29 cellular contexts compared by ENCODE assay signal in genomic region chr4:45954280-45954679, GRCh38.
"Had no signal": no experiment of that assay in that cellular context is flagged by ENCODE, and none has a peak within 500 bp of the region (broad histone marks: within the 10 kb centered on the region; RNA-seq: fewer than 3 reads in every experiment).

No MANE protein-coding gene starts in this region.

- DNase-seq: natural killer cell; occipital lobe; ovary; posterior cingulate gyrus; psoas muscle; right cardiac atrium; right lobe of liver; sigmoid colon; small intestine; stimulated activated CD4-positive, alpha-beta T cell treated with anti-CD3 and anti-CD28 coated beads, Interleukin-15, amount 100 ng/mL, for 24 hours; stimulated activated CD4-positive, alpha-beta T cell treated with anti-CD3 and anti-CD28 coated beads, Interleukin-2, amount 100 ng/mL, for 24 hours; stimulated activated CD4-positive, alpha-beta T cell treated with anti-CD3 and anti-CD28 coated beads, Interleukin-2, amount 100 ng/mL, for 48 hours; stimulated activated CD4-positive, alpha-beta T cell treated with anti-CD3 and anti-CD28 coated beads, Interleukin-4, amount 100 ng/mL, for 24 hours; stimulated activated naive B cell treated with anti-CD40 and anti-IgM and Interleukin-4, amounts not matched to agents 10 μg/mL and 1 μg/mL and 100 μg/mL, for 72 hours; stimulated activated naive CD4-positive, alpha-beta T cell treated with Interleukin-2 at 50 U/mL for 16 hours; stomach; thyroid gland; trophoblast cell; upper lobe of left lung had no signal

- H3K9me3 Mint-ChIP-seq: nephron, neural progenitor cell had no signal

- H3K36me3 Mint-ChIP-seq: neural progenitor cell; stimulated activated effector memory CD8-positive, alpha-beta T cell treated with anti-CD3 and anti-CD28 coated beads, Interleukin-12 subunit alpha, Interleukin-12 subunit beta, amount 100 ng/mL, for 72 hours; stimulated activated naive B cell treated with anti-CD40 and anti-IgM and Interleukin-4, amounts not matched to agents 10 μg/mL and 1 μg/mL and 100 μg/mL, for 72 hours had no signal

- H3K9ac ChIP-seq: neural progenitor cell, parathyroid adenoma had no signal

- H3K4me3 Mint-ChIP-seq: natural killer cell; nephron; neural progenitor cell; stimulated activated effector memory CD8-positive, alpha-beta T cell treated with anti-CD3 and anti-CD28 coated beads, Interleukin-12 subunit alpha, Interleukin-12 subunit beta, amount 100 ng/mL, for 72 hours; stimulated activated naive B cell treated with anti-CD40 and anti-IgM and Interleukin-4, amounts not matched to agents 10 μg/mL and 1 μg/mL and 100 μg/mL, for 72 hours; stimulated activated naive CD8-positive, alpha-beta T cell treated with anti-CD3 and anti-CD28 coated beads, Interleukin-15, Interleukin-2, amounts not matched to agents 100 ng/mL and 50 ng/mL, for 24 hours had no signal

- H3K27ac Mint-ChIP-seq: natural killer cell; nephron; neural progenitor cell; progenitor cell of endocrine pancreas; stimulated activated effector memory CD8-positive, alpha-beta T cell treated with anti-CD3 and anti-CD28 coated beads, Interleukin-12 subunit alpha, Interleukin-12 subunit beta, amount 100 ng/mL, for 72 hours; stimulated activated naive B cell treated with anti-CD40 and anti-IgM and Interleukin-4, amounts not matched to agents 10 μg/mL and 1 μg/mL and 100 μg/mL, for 72 hours; stimulated activated naive CD8-positive, alpha-beta T cell treated with anti-CD3 and anti-CD28 coated beads, Interleukin-15, Interleukin-2, amounts not matched to agents 100 ng/mL and 50 ng/mL, for 24 hours had no signal

- H3K79me2 ChIP-seq: parathyroid adenoma had no signal

- ATAC-seq: natural killer cell; psoas muscle; right cardiac atrium; right lobe of liver; stimulated activated effector memory CD8-positive, alpha-beta T cell treated with anti-CD3 and anti-CD28 coated beads, Interleukin-12 subunit alpha, Interleukin-12 subunit beta, amount 100 ng/mL, for 72 hours; stimulated activated naive B cell treated with anti-CD40 and anti-IgM and Interleukin-4, amounts not matched to agents 10 μg/mL and 1 μg/mL and 100 μg/mL, for 72 hours had no signal

- H3K9me3 ChIP-seq: ovary, psoas muscle, right lobe of liver, sigmoid colon, stomach, thoracic aorta, thyroid gland, tibial nerve, upper lobe of left lung, vagina had no signal

- H3K4me2 ChIP-seq: neural progenitor cell had no signal

- FAIRE-seq: small intestine, urothelium cell line had no signal

- H3K27me3 ChIP-seq: neural progenitor cell, ovary, right lobe of liver, sigmoid colon, stomach, thyroid gland, tibial nerve, upper lobe of left lung, vagina had no signal

- H2AFZ ChIP-seq: neural progenitor cell, parathyroid adenoma had no signal

- H3K4me3 ChIP-seq: neural progenitor cell, ovary, psoas muscle, right lobe of liver, sigmoid colon, stomach, thoracic aorta, thyroid gland, tibial nerve, upper lobe of left lung, vagina had no signal

- H3K4me1 Mint-ChIP-seq: natural killer cell; nephron; neural progenitor cell; stimulated activated effector memory CD8-positive, alpha-beta T cell treated with anti-CD3 and anti-CD28 coated beads, Interleukin-12 subunit alpha, Interleukin-12 subunit beta, amount 100 ng/mL, for 72 hours; stimulated activated naive B cell treated with anti-CD40 and anti-IgM and Interleukin-4, amounts not matched to agents 10 μg/mL and 1 μg/mL and 100 μg/mL, for 72 hours had no signal

- H3K27ac ChIP-seq: neural progenitor cell, ovary, parathyroid adenoma, psoas muscle, right lobe of liver, sigmoid colon, stomach, thoracic aorta, thyroid gland, tibial nerve, upper lobe of left lung, vagina had no signal

- H3K36me3 ChIP-seq: neural progenitor cell, ovary, right lobe of liver, sigmoid colon, stomach, thoracic aorta, thyroid gland, tibial nerve, upper lobe of left lung, vagina had no signal

- H3K4me1 ChIP-seq: neural progenitor cell, parathyroid adenoma, psoas muscle, right lobe of liver, sigmoid colon, stomach, thyroid gland, tibial nerve, upper lobe of left lung, vagina had no signal

- H3K27me3 Mint-ChIP-seq: progenitor cell of endocrine pancreas; stimulated activated naive B cell treated with anti-CD40 and anti-IgM and Interleukin-4, amounts not matched to agents 10 μg/mL and 1 μg/mL and 100 μg/mL, for 72 hours; stimulated activated naive CD8-positive, alpha-beta T cell treated with anti-CD3 and anti-CD28 coated beads, Interleukin-15, Interleukin-2, amounts not matched to agents 100 ng/mL and 50 ng/mL, for 24 hours had no signal
